ENCODE assay signal across 20 cellular contexts in the genomic region with DNA sequence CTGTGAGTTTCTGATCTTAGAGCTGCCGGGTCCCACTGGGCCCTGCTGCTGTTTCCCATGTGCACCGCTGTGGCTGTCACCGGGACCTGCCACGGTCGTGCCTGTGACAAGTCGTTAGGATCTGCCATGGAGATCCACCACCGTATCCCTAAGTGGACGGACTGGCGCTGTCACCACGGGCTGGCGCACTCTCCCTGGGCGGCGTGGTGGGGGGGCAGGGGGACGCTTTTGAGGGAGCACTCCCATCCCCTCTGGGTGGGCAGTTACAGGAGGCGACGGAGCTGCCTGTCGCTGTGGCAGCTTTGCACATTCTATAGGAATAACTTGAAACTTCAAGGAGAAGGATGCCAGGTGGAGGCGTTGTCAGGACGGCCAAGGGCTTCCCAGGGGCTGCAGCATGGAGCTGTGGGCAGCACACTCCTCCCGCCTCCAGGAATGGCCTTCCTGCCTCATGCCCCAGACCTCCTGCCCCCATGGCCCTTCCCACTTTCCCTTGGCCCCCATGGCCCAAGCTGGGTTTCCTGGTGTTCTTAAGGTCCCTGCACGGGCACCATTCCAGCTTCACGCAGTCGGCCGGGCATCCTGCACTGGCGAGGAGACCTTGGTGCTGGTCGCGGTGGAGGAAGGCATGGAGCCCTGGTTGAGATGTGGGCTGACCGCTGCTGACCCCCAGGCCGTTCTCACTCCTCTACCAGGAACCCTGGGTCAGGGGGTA.
"Had no signal": no experiment of that assay in that cellular context is flagged by ENCODE, and none has a peak within 500 bp of the region (broad histone marks: within the 10 kb centered on the region; RNA-seq: fewer than 3 reads in every experiment).

No MANE protein-coding gene starts in this region.

- H3K36me3 ChIP-seq: gastrocnemius medialis, lower lobe of right lung, sigmoid colon, transverse colon, upper lobe of right lung, uterus had no signal

- ATAC-seq: esophagus mucosa; gastrocnemius medialis; left ventricle myocardium superior; lower lobe of right lung; naive thymus-derived CD8-positive, alpha-beta T cell; psoas muscle; stimulated activated memory B cell treated with anti-CD40 and anti-IgM and Interleukin-4, amounts not matched to agents 10 μg/mL and 1 μg/mL and 100 μg/mL, for 72 hours; stimulated activated naive CD8-positive, alpha-beta T cell treated with anti-CD3 and anti-CD28 coated beads, Interleukin-15, Interleukin-2, amounts not matched to agents 100 U/mL and 50 U/mL, for 24 hours; upper lobe of right lung had no signal

- H3K9me3 ChIP-seq: gastrocnemius medialis, lower lobe of right lung, psoas muscle, sigmoid colon, transverse colon, upper lobe of right lung, uterus had no signal

- H3K27me3 ChIP-seq: uterus had no signal

- DNase-seq: cortex of kidney; effector CD4-positive, alpha-beta T cell; foreskin fibroblast; gastrocnemius medialis; head of caudate nucleus; left ventricle myocardium superior; lower lobe of right lung; naive thymus-derived CD8-positive, alpha-beta T cell; psoas muscle; right cardiac atrium; sigmoid colon; stimulated activated CD4-positive, alpha-beta T cell treated with anti-CD3 and anti-CD28 coated beads, Interleukin-4, amount 100 ng/mL, for 4 hours; stimulated activated naive CD8-positive, alpha-beta T cell treated with anti-CD3 and anti-CD28 coated beads, Interleukin-15, Interleukin-2, amounts not matched to agents 100 U/mL and 50 U/mL, for 24 hours; transverse colon; upper lobe of right lung; uterus had no signal

- H3K9me3 Mint-ChIP-seq: naive thymus-derived CD8-positive, alpha-beta T cell; neural crest cell; stimulated activated memory B cell treated with anti-CD40 and anti-IgM and Interleukin-4, amounts not matched to agents 10 μg/mL and 1 μg/mL and 100 μg/mL, for 72 hours had no signal

- H3K4me1 Mint-ChIP-seq: naive thymus-derived CD8-positive, alpha-beta T cell; stimulated activated memory B cell treated with anti-CD40 and anti-IgM and Interleukin-4, amounts not matched to agents 10 μg/mL and 1 μg/mL and 100 μg/mL, for 72 hours had no signal

- H3K4me3 Mint-ChIP-seq: naive thymus-derived CD8-positive, alpha-beta T cell; neural crest cell; stimulated activated memory B cell treated with anti-CD40 and anti-IgM and Interleukin-4, amounts not matched to agents 10 μg/mL and 1 μg/mL and 100 μg/mL, for 72 hours had no signal

- H3K4me1 ChIP-seq: gastrocnemius medialis, lower lobe of right lung, psoas muscle, sigmoid colon, transverse colon, upper lobe of right lung, uterus had no signal

- H3K27ac ChIP-seq: epithelial cell of prostate, gastrocnemius medialis, lower lobe of right lung, psoas muscle, sigmoid colon, transverse colon, upper lobe of right lung, uterus had no signal

- H3K27ac Mint-ChIP-seq: naive thymus-derived CD8-positive, alpha-beta T cell; stimulated activated memory B cell treated with anti-CD40 and anti-IgM and Interleukin-4, amounts not matched to agents 10 μg/mL and 1 μg/mL and 100 μg/mL, for 72 hours had no signal

- H3K4me3 ChIP-seq: gastrocnemius medialis, lower lobe of right lung, psoas muscle, sigmoid colon, transverse colon, upper lobe of right lung, uterus had no signal

- H3K36me3 Mint-ChIP-seq: naive thymus-derived CD8-positive, alpha-beta T cell; stimulated activated memory B cell treated with anti-CD40 and anti-IgM and Interleukin-4, amounts not matched to agents 10 μg/mL and 1 μg/mL and 100 μg/mL, for 72 hours had no signal
